21 cellular contexts compared by ENCODE assay signal in the genomic region with DNA sequence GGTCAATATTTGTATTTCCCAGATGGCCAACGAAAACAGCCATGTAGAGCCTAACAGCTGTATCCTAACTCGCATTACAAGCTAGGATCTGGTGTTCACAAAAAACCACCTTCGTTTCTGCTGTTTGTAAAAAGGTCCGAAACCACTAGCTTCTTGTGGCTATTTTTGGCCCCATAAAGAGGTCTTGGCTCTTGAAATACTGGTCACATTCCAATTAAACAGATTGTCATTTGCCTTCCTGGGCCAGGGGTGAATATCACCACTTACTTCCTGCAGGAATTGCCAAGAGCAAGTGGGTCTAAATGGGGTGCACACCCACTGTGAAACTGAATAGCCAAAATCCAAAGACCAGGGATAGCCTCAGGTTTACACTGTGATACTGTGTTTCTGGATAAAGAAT. TPM values are rescaled to one million over a fixed set of nuclear protein-coding genes. Genes with fewer than 3 reads are reported as not detected.
A peak's percentile ranks its signal among the peaks of the same experiment; 100 is the strongest.
DNase-seq lines count a peak whose midpoint lies in the region; ATAC-seq and TF ChIP-seq lines count a peak whose summit lies in the region.
"Had no signal": no experiment of that assay in that cellular context is flagged by ENCODE, and none has a peak within 500 bp of the region (broad histone marks: within the 10 kb centered on the region; RNA-seq: fewer than 3 reads in every experiment).

No MANE protein-coding gene starts in this region.

- TF ChIP-seq CTCF in breast epithelium (IDR thresholded peaks at IDR 0.05) (no peak), mammary epithelial cell (conservative IDR thresholded peaks at IDR 0.05 in 1 of 2, IDR thresholded peaks at IDR 0.05 in 1 of 2; ENCODE audit: extremely low read depth in 1 of 2, insufficient read depth in 1 of 2, low read depth in 1 of 2, low read length in 2 of 2) (no peak)

- H3K79me2 ChIP-seq in mammary epithelial cell (ENCODE audit: insufficient read depth, low read length): peaks cover 3% of the 10 kb centered on the region

- intact Hi-C loops in activated CD4-positive, alpha-beta T cell treated with anti-CD3 and anti-CD28 coated beads for 36 hours (cut with DNase I, micrococcal nuclease): loop anchor here in 1 of 2 experiments (5.0 kb wide), 1 partner anchor 613 kb away; no protein-coding TSS in a partner anchor
- intact Hi-C loops in breast epithelium (cut with DNase I; ENCODE audit: low total_unique reads) (no loop called here), mammary epithelial cell (cut with micrococcal nuclease) (no loop called here)

- no peaks in the 10 kb centered on the region for H3K27me3 Mint-ChIP-seq in activated CD4-positive, alpha-beta T cell treated with anti-CD3 and anti-CD28 coated beads for 36 hours
- H3K27me3 Mint-ChIP-seq in activated T-helper 17 cell treated with anti-CD3 and anti-CD28 coated beads, Interleukin-2, amount 50 U/mL, for 72 hours: no peaks in the 10 kb centered on the region

- H2AFZ ChIP-seq in mammary epithelial cell (ENCODE audit: low read depth, low read length): no peak overlapping the region

- 63% methylated on average over 3 of the region's 4 CpGs for WGBS in mammary epithelial cell (ENCODE audit: low coverage, missing lambda C conversion rate)

- H3K9me3 ChIP-seq in breast epithelium: no peaks in the 10 kb centered on the region
- H3K9me3 ChIP-seq in mammary epithelial cell (replicated peaks; ENCODE audit: insufficient read depth, low read length): no peaks in the 10 kb centered on the region

- H3K27ac ChIP-seq in breast epithelium: peak overlapping the region; percentile 89
- no peak overlapping the region for H3K27ac ChIP-seq in mammary epithelial cell (ENCODE audit: insufficient read depth, low read depth, low read length)
- H3K27ac ChIP-seq: KMS-11 had no signal

- BruUV-seq in mammary epithelial cell (replicated peaks; lab: Mats Ljungman, UMichigan): no TSS peak

- no peaks in the 10 kb centered on the region for H3K36me3 ChIP-seq in breast epithelium
- no peaks in the 10 kb centered on the region for H3K36me3 ChIP-seq in mammary epithelial cell (ENCODE audit: insufficient read depth, low read length)

- CTCF ChIA-PET in activated CD4-positive, alpha-beta T cell treated with anti-CD3 and anti-CD28 coated beads for 36 hours (lab: Charles Lee): interaction anchor here (0.6 kb wide), 1 partner anchor 769 kb away, joined by 4 read pairs; no protein-coding TSS in a partner anchor
- CTCF ChIA-PET in mammary epithelial cell (lab: Charles Lee; ENCODE audit: low non-redundant PET): no interaction called here

- H3K9me3 Mint-ChIP-seq in activated CD4-positive, alpha-beta T cell treated with anti-CD3 and anti-CD28 coated beads for 36 hours (ENCODE audit: low read depth): peaks cover 12% of the 10 kb centered on the region
- peaks cover 8% of the 10 kb centered on the region for H3K9me3 Mint-ChIP-seq in activated T-helper 17 cell treated with anti-CD3 and anti-CD28 coated beads, Interleukin-2, amount 50 U/mL, for 72 hours

- H3K27ac Mint-ChIP-seq in activated CD4-positive, alpha-beta T cell treated with anti-CD3 and anti-CD28 coated beads for 36 hours: peak overlapping the region; percentile 64
- H3K27ac Mint-ChIP-seq in activated T-helper 17 cell treated with anti-CD3 and anti-CD28 coated beads, Interleukin-2, amount 50 U/mL, for 72 hours: peak overlapping the region; percentile 90
- H3K27ac Mint-ChIP-seq: CD14-positive monocyte, HFFc6 had no signal

- no peak overlapping the region for H3K9ac ChIP-seq in mammary epithelial cell (ENCODE audit: insufficient read depth, low read length)
- H3K9ac ChIP-seq: KMS-11 had no signal

- H3K4me3 ChIP-seq in breast epithelium: peak overlapping the region in 1 of 3 donors; percentile 22
- H3K4me3 ChIP-seq in mammary epithelial cell (replicated peaks in 1 of 3; ENCODE audit: insufficient read depth in 1 of 3, low read depth in 2 of 3, low read length in 3 of 3): no peak overlapping the region

- H3K4me3 Mint-ChIP-seq in activated CD4-positive, alpha-beta T cell treated with anti-CD3 and anti-CD28 coated beads for 36 hours: no peak overlapping the region
- peak overlapping the region; percentile 58 for H3K4me3 Mint-ChIP-seq in activated T-helper 17 cell treated with anti-CD3 and anti-CD28 coated beads, Interleukin-2, amount 50 U/mL, for 72 hours
- H3K4me3 Mint-ChIP-seq: CD14-positive monocyte, HFFc6 had no signal

- no peak for TF ChIP-seq POLR2A in breast epithelium (IDR thresholded peaks at IDR 0.05)

- in situ Hi-C loops in mammary epithelial cell (cut with MboI; ENCODE audit: low sequenced_read_pairs in 2 of 2): no loop called here

- no peak for DNase-seq in activated CD4-positive, alpha-beta T cell treated with anti-CD3 and anti-CD28 coated beads for 36 hours
- DNase-seq in activated CD4-positive, alpha-beta T cell treated with anti-CD3 and anti-CD28 coated beads, Interleukin-2, amount 50 U/mL, for 1 hour: no peak
- no peak for DNase-seq in breast epithelium (ENCODE audit: low spot score in 2 of 2)
- DNase-seq in mammary epithelial cell: no peak
- no peak for DNase-seq in H4 (ENCODE audit: low spot score)
- DNase-seq in GM19238 (ENCODE audit: insufficient read length, low spot score): no peak
- no peak for DNase-seq in NCI-H1092 treated with DMSO at 0.1 percent for 48 hours (lab: John Stamatoyannopoulos, UW)
- DNase-seq: 8988T, DMS79 treated with DMSO at 0.1 percent for 48 hours, H7, HFFc6, NCI-H1436, NCI-H1930, NCI-H2171, NCI-H748 treated with DMSO at 0.1 percent for 48 hours, Right ventricle myocardium superior had no signal

- H3K4me1 Mint-ChIP-seq in activated CD4-positive, alpha-beta T cell treated with anti-CD3 and anti-CD28 coated beads for 36 hours: peaks cover 72% of the 10 kb centered on the region
- peaks cover 34% of the 10 kb centered on the region for H3K4me1 Mint-ChIP-seq in activated T-helper 17 cell treated with anti-CD3 and anti-CD28 coated beads, Interleukin-2, amount 50 U/mL, for 72 hours
- H3K4me1 Mint-ChIP-seq: CD14-positive monocyte had no signal

- H3K4me1 ChIP-seq in breast epithelium (no peaks in the 10 kb centered on the region), mammary epithelial cell (ENCODE audit: insufficient read depth, low read length) (peaks cover 19% of the 10 kb centered on the region)

- H3K27me3 ChIP-seq in breast epithelium: no peaks in the 10 kb centered on the region
- H3K27me3 ChIP-seq in mammary epithelial cell (ENCODE audit: insufficient read depth, low read length): no peaks in the 10 kb centered on the region

- H4K20me1 ChIP-seq in mammary epithelial cell (ENCODE audit: insufficient read depth, low read length): no peaks in the 10 kb centered on the region

- peaks cover 47% of the 10 kb centered on the region for H3K36me3 Mint-ChIP-seq in activated CD4-positive, alpha-beta T cell treated with anti-CD3 and anti-CD28 coated beads for 36 hours (ENCODE audit: low read depth)
- peaks cover 31% of the 10 kb centered on the region for H3K36me3 Mint-ChIP-seq in activated T-helper 17 cell treated with anti-CD3 and anti-CD28 coated beads, Interleukin-2, amount 50 U/mL, for 72 hours (ENCODE audit: low read depth)
- H3K36me3 Mint-ChIP-seq: CD14-positive monocyte had no signal

- no peak for ATAC-seq in activated CD4-positive, alpha-beta T cell treated with anti-CD3 and anti-CD28 coated beads for 36 hours
- no peak for ATAC-seq in activated T-helper 17 cell treated with anti-CD3 and anti-CD28 coated beads, Interleukin-2, amount 50 U/mL, for 72 hours (replicated peaks)

- H3K4me2 ChIP-seq in mammary epithelial cell (ENCODE audit: insufficient read depth, low read depth, low read length): no peak overlapping the region
- H3K4me2 ChIP-seq: KMS-11 had no signal

- POLR2A ChIA-PET in activated CD4-positive, alpha-beta T cell treated with anti-CD3 and anti-CD28 coated beads for 36 hours (lab: Charles Lee): interaction anchor here (2.6 kb wide), 1 partner anchor 46 kb away, joined by 18 read pairs; no protein-coding TSS in a partner anchor

- dilution Hi-C loops in mammary epithelial cell (cut with HindIII; ENCODE audit: low sequenced_read_pairs): no loop called here

RNA-seq across cellular contexts. Expression of gene TSHZ2, which starts 48.2 kb away (rescaled TPM):
- 10 to 100 TPM; 25.9 to 43.6 TPM for total RNA-seq in activated CD4-positive, alpha-beta T cell treated with anti-CD3 and anti-CD28 coated beads for 36 hours
- total RNA-seq in breast epithelium (100 to 1,000 TPM in 1 of 3 donors, 10 to 100 TPM in 2; 31.7 to 106 (median 59.6) TPM), mammary epithelial cell (10 to 100 TPM; 10.0 to 11.5 TPM)
- polyA plus RNA-seq in mammary epithelial cell: 4.0 TPM
- 11.8 TPM for polyA minus RNA-seq in mammary epithelial cell
- 10 to 100 TPM; 29.8 to 58.2 TPM for total RNA-seq in activated T-helper 17 cell treated with anti-CD3 and anti-CD28 coated beads, Interleukin-2, amount 50 U/mL, for 72 hours
- 0.33 and 1.4 TPM in 2 replicates for total RNA-seq in H4 (2014; rRNA removed; shearing (Covaris generic))
- total RNA-seq: HFFc6, NCI-H460 had no signal
- polyA plus RNA-seq: AG04450, CD14-positive monocyte had no signal
